In the genomic region with DNA sequence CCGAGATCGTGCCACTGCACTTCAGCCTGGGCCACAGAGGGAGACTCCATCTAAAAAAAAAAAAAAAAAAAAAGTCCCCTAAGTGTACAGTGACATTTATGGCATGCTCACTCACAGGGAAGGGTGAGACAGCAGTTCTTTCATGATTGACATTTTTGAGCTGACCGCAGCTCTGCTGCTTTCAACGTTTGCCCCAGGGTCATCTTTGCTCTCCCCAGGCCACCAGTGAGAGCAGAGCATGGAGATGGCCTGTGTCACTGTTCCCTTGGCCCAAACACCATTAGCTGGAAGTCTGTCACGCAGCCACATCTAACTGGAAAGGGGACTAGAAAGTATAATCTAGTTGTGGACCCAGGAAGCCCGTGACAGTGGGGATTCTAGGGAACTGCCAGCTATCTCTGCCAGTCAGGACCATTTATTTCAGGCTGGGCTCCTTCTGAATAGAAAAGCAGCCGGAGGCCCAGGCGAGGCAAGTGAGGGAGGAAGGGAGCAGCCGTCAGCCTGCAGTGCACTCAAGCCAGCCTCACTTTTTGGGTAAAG, we compare ENCODE assay signal across 20 cellular contexts.
DNase-seq lines count a peak whose midpoint lies in the region; ATAC-seq, FAIRE-seq and TF ChIP-seq lines count a peak whose summit lies in the region.
"Had no signal": no experiment of that assay in that cellular context is flagged by ENCODE, and none has a peak within 500 bp of the region (broad histone marks: within the 10 kb centered on the region; RNA-seq: fewer than 3 reads in every experiment).

No MANE protein-coding gene starts in this region.

- no peak overlapping the region for H4K8ac ChIP-seq in H1 (ENCODE audit: extremely low read depth, insufficient read depth, low read length)

- H2BK5ac ChIP-seq in H1 (ENCODE audit: low read depth, low read length), result peak overlapping the region; percentile 17; the same call in 1 of the 2 replicates

- H2BK15ac ChIP-seq in H1 (ENCODE audit: low read length), result no peak overlapping the region

- TF ChIP-seq POLR2A in H1 (IDR thresholded peaks at IDR 0.05; ENCODE audit: control extremely low read depth in 1 of 2, low read depth in 2 of 2, low read length in 2 of 2), result no peak

- H4K5ac ChIP-seq in H1 (ENCODE audit: insufficient read length, low read depth, low read length), result peak overlapping the region; percentile 32

- H3K9ac ChIP-seq in H1 (replicated peaks in 1 of 4; ENCODE audit: extremely low read depth in 1 of 4, low read depth in 3 of 4, low read length in 3 of 4), result no peak overlapping the region
- H3K9ac ChIP-seq: BLaER1, KMS-11 had no signal

- FAIRE-seq in H1 (lab: Jason Lieb, UNC), result no peak
- FAIRE-seq: G401.6, GM12891 had no signal

- H3K4ac ChIP-seq in H1 (replicated peaks; ENCODE audit: insufficient read length, low read depth, low read length), result no peak overlapping the region

- 75% methylated on average over 9 of the region's 9 CpGs; no CpG with 5 or more reads in 1 of the 2 experiments for WGBS in H1 (ENCODE audit: extremely low coverage in 1 of 2, insufficient coverage in 1 of 2, insufficient read length in 1 of 2, insufficient replicate concordance in 2 of 2, low coverage in 1 of 2, low lambda C conversion rate in 2 of 2, missing lambda C conversion rate in 1 of 2), 2 experiments

- in situ Hi-C loops in SK-MEL-5 (cut with HindIII; ENCODE audit: low pct_unique_long_range_greater_than_20kb, low sequenced_read_pairs), result no loop called here

- H2AFZ ChIP-seq in H1 (ENCODE audit: low read length), result no peak overlapping the region

- peak overlapping the region in 1 of 2 experiments; percentile 49; a peak in 1 of 4 replicates for H3K4me2 ChIP-seq in H1 (ENCODE audit: insufficient read depth in 1 of 2, low read depth in 2 of 2, low read length in 2 of 2)
- H3K4me2 ChIP-seq: BLaER1, KMS-11 had no signal

- CTCF ChIA-PET in H1 (lab: Charles Lee; ENCODE audit: partially characterized antibody), result interaction anchor here (0.9 to 2.0 kb wide), 5 partner anchors 9 to 194 kb away, joined by 3 to 5 read pairs (median 4); partner anchors contain the start of gene HES1

- no peaks in the 10 kb centered on the region for H3K79me2 ChIP-seq in H1 (ENCODE audit: control insufficient read depth in 1 of 2, insufficient read depth in 2 of 2, low read length in 2 of 2)

- TF ChIP-seq RAD21 in H1 (IDR thresholded peaks at IDR 0.05 in 1 of 2, conservative IDR thresholded peaks at IDR 0.05 in 1 of 2; ENCODE audit: low read depth in 2 of 2, low read length in 2 of 2), result no peak

- H3K23ac ChIP-seq in H1 (ENCODE audit: insufficient read length), result no peak overlapping the region

- H3K4me3 ChIP-seq in H1 (ENCODE audit: extremely low read depth in 1 of 4, insufficient read depth in 2 of 4, low read depth in 3 of 4, low read length in 4 of 4), result no peak overlapping the region
- H3K4me3 ChIP-seq: BLaER1, MG63 had no signal

- peak; percentile 7 for DNase-seq in NOMO-1 treated with DMSO at 0.1 percent for 48 hours (lab: John Stamatoyannopoulos, UW; ENCODE audit: unreplicated experiment)
- DNase-seq in NOMO-1 (lab: John Stamatoyannopoulos, UW; ENCODE audit: unreplicated experiment in 2 of 2), result no peak
- DNase-seq in SK-MEL-5 (ENCODE audit: low read depth, low spot score), result peak; percentile 35
- DNase-seq in H1 (ENCODE audit: low read depth in 1 of 2, low spot score in 2 of 2), result no peak
- no peak for DNase-seq in activated gamma-delta T cell (lab: John Stamatoyannopoulos, UW)
- DNase-seq in stimulated activated CD4-positive, alpha-beta T cell treated with anti-CD3 and anti-CD28 coated beads, Interleukin-4, amount 100 ng/mL, for 24 hours, result no peak
- DNase-seq in DMS 273 (lab: John Stamatoyannopoulos, UW; ENCODE audit: unreplicated experiment), result no peak
- DNase-seq: 8988T, DMS79, HFFc6, MG63, NCI-H1105 treated with DMSO at 0.1 percent for 48 hours, NCI-H187, NCI-H446, NCI-H774 had no signal

- H3K9me3 ChIP-seq in H1 (ENCODE audit: insufficient read depth in 2 of 2, low read depth in 1 of 2, low read length in 1 of 2), result no peaks in the 10 kb centered on the region
- H3K9me3 ChIP-seq: BLaER1, MG63 had no signal

- TF ChIP-seq EP300 in H1 (IDR thresholded peaks at IDR 0.05; ENCODE audit: borderline replicate concordance in 1 of 2, low read depth in 2 of 2, low read length in 2 of 2), result no peak

- H3K27me3 ChIP-seq in H1 (replicated peaks in 1 of 4; ENCODE audit: control insufficient read depth in 3 of 4, extremely low read depth in 1 of 4, insufficient read depth in 3 of 4, low read length in 3 of 4), result peaks cover 0 to 2% (median 0%) of the 10 kb centered on the region in 4 experiments; a peak in 3 of 7 replicates
- H3K27me3 ChIP-seq: BLaER1, MG63 had no signal

- H2AK5ac ChIP-seq in H1 (ENCODE audit: low read depth, low read length), result no peak overlapping the region

- H3K18ac ChIP-seq in H1 (ENCODE audit: extremely low read depth, low read length), result peak overlapping the region; percentile 76; the same call in 1 of the 2 replicates

- H2BK20ac ChIP-seq in H1 (ENCODE audit: low read length), result peak overlapping the region; percentile 87; the same call in 1 of the 2 replicates

- TF ChIP-seq CTCF in H1 (IDR thresholded peaks at IDR 0.05; ENCODE audit: control extremely low read depth in 1 of 3, insufficient read depth in 1 of 3, low read depth in 1 of 3, low read length in 3 of 3), result no peak

- no peaks in the 10 kb centered on the region for H4K20me1 ChIP-seq in H1 (replicated peaks in 1 of 2; ENCODE audit: control insufficient read depth in 1 of 2, insufficient read depth in 2 of 2, low read length in 2 of 2)
- H4K20me1 ChIP-seq: BLaER1 had no signal

- H3K36me3 ChIP-seq in H1 (ENCODE audit: control insufficient read depth in 2 of 4, insufficient read depth in 4 of 4, low read length in 3 of 4), result no peaks in the 10 kb centered on the region
- H3K36me3 ChIP-seq: BLaER1, MG63 had no signal

- peaks cover 15 to 39% (median 29%) of the 10 kb centered on the region in 4 experiments for H3K4me1 ChIP-seq in H1 (replicated peaks in 1 of 4; ENCODE audit: control insufficient read depth in 3 of 4, insufficient read depth in 4 of 4, low read length in 3 of 4)
- H3K4me1 ChIP-seq: BLaER1 had no signal

- H4K91ac ChIP-seq in H1 (replicated peaks; ENCODE audit: insufficient read length, low read length), result peak overlapping the region; percentile 34

- no peaks in the 10 kb centered on the region for H3K23me2 ChIP-seq in H1 (ENCODE audit: low read depth, low read length)

- ATAC-seq in HG03521 (IDR thresholded peaks at IDR 0.05; ENCODE audit: unreplicated experiment), result no peak

- H3K27ac ChIP-seq in H1 (ENCODE audit: low read depth, low read length), result no peak overlapping the region
- H3K27ac ChIP-seq: BLaER1, KMS-11 had no signal

- H2BK120ac ChIP-seq in H1 (replicated peaks; ENCODE audit: low read depth, low read length), result peak overlapping the region; percentile 15

- no peaks in the 10 kb centered on the region for H3K79me1 ChIP-seq in H1 (ENCODE audit: low read depth, low read length)

- peak overlapping the region; percentile 42; the same call in 1 of the 2 replicates for H2BK12ac ChIP-seq in H1 (ENCODE audit: low read depth, low read length)

- H3K56ac ChIP-seq in H1 (replicated peaks; ENCODE audit: insufficient read length, low read depth, low read length), result no peak overlapping the region

- H3K14ac ChIP-seq in H1 (ENCODE audit: insufficient read length), result no peak overlapping the region

- POLR2A ChIA-PET in H1 (lab: Charles Lee; ENCODE audit: partially characterized antibody), result interaction anchor here (1.6 kb wide), 1 partner anchor 195 kb away, joined by 6 read pairs; no protein-coding TSS in a partner anchor

TF ChIP-seq in H1, 55 proteins besides CTCF, POLR2A, EP300 and RAD21:
- TF ChIP-seq CHD2 (IDR thresholded peaks at IDR 0.05; ENCODE audit: low read length) (no peak), SP2 (IDR thresholded peaks at IDR 0.05; ENCODE audit: low read length) (no peak), POLR2AphosphoS5 (IDR thresholded peaks at IDR 0.05; ENCODE audit: low read depth, low read length) (no peak)

Comparison
In these comparisons a context has a peak if more than half of its experiments do, and no peak if none do; other contexts are left out.
1. DNase-seq: peak in NOMO-1 treated with DMSO at 0.1 percent for 48 hours (single experiment) and SK-MEL-5 (single experiment); none in NOMO-1 (0 of 2), H1 (0 of 2), activated gamma-delta T cell (single experiment), stimulated activated CD4-positive, alpha-beta T cell treated with anti-CD3 and anti-CD28 coated beads, Interleukin-4, amount 100 ng/mL, for 24 hours (single experiment) and DMS 273 (single experiment).